1 cellular context compared by ENCODE assay signal in genomic region chr3:66302288-66302687, GRCh38.
TF ChIP-seq lines count a peak whose summit lies in the region.

No MANE protein-coding gene starts in this region.

TF ChIP-seq in WTC11, 78 proteins besides CTCF, POLR2A, EP300 and RAD21 (continued from another document):
- TF ChIP-seq, protein P1, sequence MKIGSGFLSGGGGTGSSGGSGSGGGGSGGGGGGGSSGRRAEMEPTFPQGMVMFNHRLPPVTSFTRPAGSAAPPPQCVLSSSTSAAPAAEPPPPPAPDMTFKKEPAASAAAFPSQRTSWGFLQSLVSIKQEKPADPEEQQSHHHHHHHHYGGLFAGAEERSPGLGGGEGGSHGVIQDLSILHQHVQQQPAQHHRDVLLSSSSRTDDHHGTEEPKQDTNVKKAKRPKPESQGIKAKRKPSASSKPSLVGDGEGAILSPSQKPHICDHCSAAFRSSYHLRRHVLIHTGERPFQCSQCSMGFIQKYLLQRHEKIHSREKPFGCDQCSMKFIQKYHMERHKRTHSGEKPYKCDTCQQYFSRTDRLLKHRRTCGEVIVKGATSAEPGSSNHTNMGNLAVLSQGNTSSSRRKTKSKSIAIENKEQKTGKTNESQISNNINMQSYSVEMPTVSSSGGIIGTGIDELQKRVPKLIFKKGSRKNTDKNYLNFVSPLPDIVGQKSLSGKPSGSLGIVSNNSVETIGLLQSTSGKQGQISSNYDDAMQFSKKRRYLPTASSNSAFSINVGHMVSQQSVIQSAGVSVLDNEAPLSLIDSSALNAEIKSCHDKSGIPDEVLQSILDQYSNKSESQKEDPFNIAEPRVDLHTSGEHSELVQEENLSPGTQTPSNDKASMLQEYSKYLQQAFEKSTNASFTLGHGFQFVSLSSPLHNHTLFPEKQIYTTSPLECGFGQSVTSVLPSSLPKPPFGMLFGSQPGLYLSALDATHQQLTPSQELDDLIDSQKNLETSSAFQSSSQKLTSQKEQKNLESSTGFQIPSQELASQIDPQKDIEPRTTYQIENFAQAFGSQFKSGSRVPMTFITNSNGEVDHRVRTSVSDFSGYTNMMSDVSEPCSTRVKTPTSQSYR (CRISPR knock-in tag; IDR thresholded peaks at IDR 0.05), result no peak
- TF ChIP-seq JUN (CRISPR knock-in tag; IDR thresholded peaks at IDR 0.05) (no peak), ZNF512 (CRISPR knock-in tag; IDR thresholded peaks at IDR 0.05; ENCODE audit: borderline replicate concordance) (no peak), PRRX2 (CRISPR knock-in tag; IDR thresholded peaks at IDR 0.05) (no peak)
